ENCODE assay signal across 31 cellular contexts in the genomic region with DNA sequence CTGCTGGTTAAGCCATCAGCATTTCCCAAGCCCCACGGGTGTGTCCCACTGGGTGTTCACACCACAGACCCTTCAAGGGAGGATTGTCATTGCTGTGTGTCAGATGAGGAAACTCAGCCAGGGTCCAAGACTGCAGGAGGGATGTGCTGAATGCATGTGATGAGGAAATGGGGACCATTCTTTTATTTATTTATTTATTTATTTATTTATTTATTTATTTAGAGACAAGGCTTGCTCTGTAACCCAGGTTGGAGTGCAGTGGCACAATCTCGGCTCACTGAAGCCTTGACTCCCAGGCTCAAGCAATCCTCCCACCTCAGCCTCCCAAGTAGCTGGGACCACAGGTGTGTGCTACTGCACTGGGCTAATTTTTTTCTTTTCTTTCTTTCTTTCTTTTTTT. TPM values are rescaled to one million over a fixed set of nuclear protein-coding genes. Genes with fewer than 3 reads are reported as not detected.
"Had no signal": no experiment of that assay in that cellular context is flagged by ENCODE, and none has a peak within 500 bp of the region (broad histone marks: within the 10 kb centered on the region; RNA-seq: fewer than 3 reads in every experiment).

No MANE protein-coding gene starts in this region.

- H3K4me3 Mint-ChIP-seq: activated naive CD8-positive, alpha-beta T cell; immature natural killer cell; nephron; T-helper 1 cell treated with Interleukin-12 subunit alpha and Interleukin-12 subunit beta and Interleukin-4 antibody, amounts not matched to agents 30 μg/mL and 1 μg/mL, for 36 hours; type B pancreatic cell had no signal

- H3K27me3 ChIP-seq: colonic mucosa, gastrocnemius medialis, ovary, spleen, vagina had no signal

- H3K4me1 Mint-ChIP-seq: immature natural killer cell had no signal

- ATAC-seq: activated CD4-positive, CD25-positive, alpha-beta regulatory T cell treated with anti-CD3 and anti-CD28 coated beads, Interleukin-2, amount 50 U/mL, for 24 hours; gastrocnemius medialis; mucosa of descending colon; stimulated activated naive CD8-positive, alpha-beta T cell treated with anti-CD3 and anti-CD28 coated beads, Interleukin-15, Interleukin-2, amounts not matched to agents 100 U/mL and 50 U/mL, for 24 hours had no signal

- H3K36me3 Mint-ChIP-seq: activated naive CD8-positive, alpha-beta T cell; immature natural killer cell; type B pancreatic cell had no signal

- DNase-seq: activated CD4-positive, alpha-beta T cell treated with anti-CD3 and anti-CD28 coated beads for 48 hours; activated CD4-positive, alpha-beta T cell treated with anti-CD3 and anti-CD28 coated beads, Interleukin-2, amount 50 U/mL, for 48 hours; activated CD8-positive, alpha-beta memory T cell treated with anti-CD3 and anti-CD28 coated beads for 24 hours; activated effector memory CD4-positive, alpha-beta T cell treated with Interleukin-2 at 50 U/mL for 16 hours; activated naive CD4-positive, alpha-beta T cell treated with Interleukin-2 at 50 U/mL for 16 hours; anterior cingulate cortex; cerebellar nuclear complex; colonic mucosa; effector CD8-positive, alpha-beta T cell; gastrocnemius medialis; hypothalamus; immature natural killer cell; kidney; mucosa of descending colon; ovary; retina; spleen; stimulated activated naive CD8-positive, alpha-beta T cell treated with anti-CD3 and anti-CD28 coated beads, Interleukin-15, Interleukin-2, amounts not matched to agents 100 U/mL and 50 U/mL, for 24 hours; SW 1271; T-helper 9 cell had no signal

- H3K9me3 ChIP-seq: colonic mucosa, gastrocnemius medialis, mucosa of descending colon, neutrophil, ovary, spleen, thoracic aorta, vagina had no signal

- H3K36me3 ChIP-seq: colonic mucosa, gastrocnemius medialis, neutrophil, ovary, spleen, thoracic aorta, vagina had no signal

- H3K27ac ChIP-seq: colonic mucosa, gastrocnemius medialis, neutrophil, ovary, spleen, thoracic aorta, vagina, VCaP had no signal

- H3K9me3 Mint-ChIP-seq: immature natural killer cell; nephron; T-helper 1 cell treated with Interleukin-12 subunit alpha and Interleukin-12 subunit beta and Interleukin-4 antibody, amounts not matched to agents 30 μg/mL and 1 μg/mL, for 36 hours; type B pancreatic cell had no signal

- H3K27ac Mint-ChIP-seq: activated naive CD8-positive, alpha-beta T cell; immature natural killer cell; nephron; progenitor cell of endocrine pancreas; T-helper 1 cell treated with Interleukin-12 subunit alpha and Interleukin-12 subunit beta and Interleukin-4 antibody, amounts not matched to agents 30 μg/mL and 1 μg/mL, for 36 hours; type B pancreatic cell had no signal

- H3K4me1 ChIP-seq: colonic mucosa, gastrocnemius medialis, vagina had no signal

- H3K4me3 ChIP-seq: colonic mucosa, gastrocnemius medialis, mucosa of descending colon, ovary, spleen, thoracic aorta, vagina had no signal

- H3K27me3 Mint-ChIP-seq: activated naive CD8-positive, alpha-beta T cell; type B pancreatic cell had no signal

RNA-seq across cellular contexts. Expression of gene RBPMS2, which starts 29.2 kb away (rescaled TPM):
- total RNA-seq: bronchial epithelial cell had no signal
